In the genomic region with DNA sequence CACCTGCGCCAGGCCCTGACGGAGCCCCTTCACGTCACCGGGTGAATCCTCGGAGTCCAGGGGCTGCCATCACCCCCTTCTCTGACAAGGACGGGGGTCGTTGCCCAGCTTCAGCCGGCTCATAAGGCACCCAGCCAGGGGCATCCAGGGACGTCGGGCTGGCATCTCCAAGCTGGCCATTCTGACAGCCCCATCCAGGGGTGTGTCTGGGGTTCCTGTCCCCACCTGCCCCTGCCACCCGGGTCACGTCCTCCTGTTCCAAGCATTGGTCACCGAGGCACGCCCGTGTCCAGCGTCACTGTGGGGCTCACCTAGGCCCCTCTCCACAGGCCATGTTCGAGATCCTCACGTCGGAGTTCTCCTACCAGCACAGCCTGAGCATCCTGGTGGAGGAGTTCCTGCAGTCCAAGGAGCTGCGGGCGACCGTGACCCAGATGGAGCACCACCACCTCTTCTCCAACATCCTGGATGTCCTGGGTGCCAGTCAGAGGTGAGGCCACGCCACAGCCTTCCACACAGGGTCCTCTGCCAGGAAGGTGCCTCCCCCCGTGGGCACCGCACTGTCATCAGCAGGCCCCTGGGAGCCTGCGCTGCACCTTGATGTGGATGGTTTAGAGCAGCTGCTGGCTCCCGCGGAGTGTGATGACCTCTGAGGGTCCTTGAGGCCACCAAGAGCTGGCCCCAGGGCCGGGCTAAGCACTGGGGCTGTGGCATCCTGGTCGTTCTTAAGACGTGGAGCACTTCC, we compare ENCODE assay signal across 13 cellular contexts. TPM values are rescaled to one million over a fixed set of nuclear protein-coding genes. Genes with fewer than 3 reads are reported as not detected.
"Had no signal": no experiment of that assay in that cellular context is flagged by ENCODE, and none has a peak within 500 bp of the region (broad histone marks: within the 10 kb centered on the region; RNA-seq: fewer than 3 reads in every experiment).

No MANE protein-coding gene starts in this region.

- H3K27ac Mint-ChIP-seq: activated CD8-positive, alpha-beta T cell treated with anti-CD3 and anti-CD28 coated beads, Interleukin-2, amount 10 ng/mL, durations not matched to agents 7 days and 5 days; activated naive CD4-positive, alpha-beta T cell treated with anti-CD3 and anti-CD28 coated beads for 36 hours; stimulated activated memory B cell treated with anti-CD40 and anti-IgM and Interleukin-4, amounts not matched to agents 10 μg/mL and 1 μg/mL and 100 μg/mL, for 72 hours; T-cell had no signal

- H3K36me3 ChIP-seq: transverse colon had no signal

- ATAC-seq: activated CD8-positive, alpha-beta T cell treated with anti-CD3 and anti-CD28 coated beads, Interleukin-2, amount 10 ng/mL, durations not matched to agents 7 days and 5 days; body of pancreas; T-cell had no signal

- H3K9me3 Mint-ChIP-seq: activated naive CD4-positive, alpha-beta T cell treated with anti-CD3 and anti-CD28 coated beads for 36 hours; nephron; T-cell had no signal

- H3K27me3 ChIP-seq: body of pancreas, dorsolateral prefrontal cortex, transverse colon had no signal

- H3K36me3 Mint-ChIP-seq: stimulated activated memory B cell treated with anti-CD40 and anti-IgM and Interleukin-4, amounts not matched to agents 10 μg/mL and 1 μg/mL and 100 μg/mL, for 72 hours; T-cell had no signal

- H3K9me3 ChIP-seq: body of pancreas, transverse colon had no signal

- DNase-seq: activated CD4-positive, alpha-beta T cell treated with anti-CD3 and anti-CD28 coated beads for 48 hours; activated CD8-positive, alpha-beta T cell treated with anti-CD3 and anti-CD28 coated beads, Interleukin-2, amount 10 ng/mL, durations not matched to agents 7 days and 5 days; activated naive CD4-positive, alpha-beta T cell treated with anti-CD3 and anti-CD28 coated beads for 36 hours; body of pancreas; mesendoderm; small intestine; T-cell; T1000; transverse colon had no signal

- FAIRE-seq: small intestine had no signal

- H3K4me3 ChIP-seq: body of pancreas, dorsolateral prefrontal cortex, transverse colon had no signal

- H3K4me1 ChIP-seq: body of pancreas had no signal

- H3K27ac ChIP-seq: body of pancreas, dorsolateral prefrontal cortex, transverse colon had no signal

- H3K4me3 Mint-ChIP-seq: activated CD8-positive, alpha-beta T cell treated with anti-CD3 and anti-CD28 coated beads, Interleukin-2, amount 10 ng/mL, durations not matched to agents 7 days and 5 days; activated naive CD4-positive, alpha-beta T cell treated with anti-CD3 and anti-CD28 coated beads for 36 hours; nephron; stimulated activated memory B cell treated with anti-CD40 and anti-IgM and Interleukin-4, amounts not matched to agents 10 μg/mL and 1 μg/mL and 100 μg/mL, for 72 hours; T-cell had no signal

RNA-seq across cellular contexts. Expression of gene ARHGEF16, which starts 14.8 kb away (rescaled TPM):
- total RNA-seq: activated CD8-positive, alpha-beta T cell treated with anti-CD3 and anti-CD28 coated beads, Interleukin-2, amount 10 ng/mL, durations not matched to agents 7 days and 5 days; osteoblast had no signal
